ENCODE assay signal across 16 cellular contexts in the genomic region with DNA sequence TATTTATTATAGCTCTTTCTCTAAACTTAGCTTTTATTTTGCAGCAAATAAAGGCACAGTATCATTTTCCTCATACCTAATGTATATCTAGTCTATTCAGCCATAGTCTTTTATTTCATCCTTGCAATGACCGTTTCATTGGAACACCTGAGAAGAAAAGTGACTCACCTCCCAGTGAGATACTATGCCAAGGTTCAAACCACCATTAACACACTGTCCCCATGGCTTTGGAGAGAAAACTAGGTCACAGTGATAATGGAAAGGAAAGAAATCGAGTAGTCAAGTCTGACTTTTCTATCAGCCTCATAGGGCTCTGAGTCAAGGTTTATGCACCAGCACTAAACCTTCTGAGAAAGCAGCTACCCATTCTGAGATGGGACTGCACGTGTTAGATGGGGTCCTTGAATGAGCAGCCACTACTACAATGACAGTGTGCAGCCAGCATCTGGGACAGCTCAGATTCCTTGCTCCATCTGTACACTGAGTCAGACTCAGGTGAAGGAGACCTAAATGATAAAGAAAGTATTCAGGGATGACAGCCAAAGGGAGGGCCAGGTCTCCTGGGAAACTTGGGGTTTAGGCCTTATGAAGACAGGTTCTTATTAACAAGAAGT.
DNase-seq lines count a peak whose midpoint lies in the region; ATAC-seq, FAIRE-seq and TF ChIP-seq lines count a peak whose summit lies in the region.
"Had no signal": no experiment of that assay in that cellular context is flagged by ENCODE, and none has a peak within 500 bp of the region (broad histone marks: within the 10 kb centered on the region; RNA-seq: fewer than 3 reads in every experiment).

No MANE protein-coding gene starts in this region.

- ATAC-seq in foreskin keratinocyte = peak; percentile 67
- no peak for ATAC-seq in GM18517 (IDR thresholded peaks at IDR 0.05; ENCODE audit: unreplicated experiment)
- no peak for ATAC-seq in stimulated activated naive B cell treated with anti-CD40 and anti-IgM and Interleukin-4, amounts not matched to agents 10 μg/mL and 1 μg/mL and 100 μg/mL, for 72 hours (replicated peaks)
- ATAC-seq: right lobe of liver; stimulated activated naive CD8-positive, alpha-beta T cell treated with anti-CD3 and anti-CD28 coated beads, Interleukin-15, amount 100 ng/mL, for 72 hours had no signal

- H2AFZ ChIP-seq in OCI-LY3 (ENCODE audit: low read depth, low read length) = 0 out of 2 replicates have a peak overlapping the region, but pooled peaks have one; percentile 81
- H2AFZ ChIP-seq in astrocyte (ENCODE audit: low read depth, low read length) = peak overlapping the region; percentile 69

- DNase-seq in astrocyte (ENCODE audit: low read depth) (no peak), foreskin keratinocyte (no peak), D721Med (ENCODE audit: insufficient read length, low spot score) (no peak)
- DNase-seq in stimulated activated naive B cell treated with anti-CD40 and anti-IgM and Interleukin-4, amounts not matched to agents 10 μg/mL and 1 μg/mL and 100 μg/mL, for 72 hours = no peak
- DNase-seq: activated CD4-positive, alpha-beta T cell treated with anti-CD3 and anti-CD28 coated beads, Interleukin-2, amount 50 U/mL, for 48 hours; activated CD4-positive, CD25-positive, alpha-beta regulatory T cell; activated naive CD8-positive, alpha-beta T cell treated with anti-CD3 and anti-CD28 coated beads, Interleukin-2, amount 10 ng/mL, durations not matched to agents 7 days and 5 days; GF-D8; NCI-H1694 treated with DMSO at 0.1 percent for 48 hours; right lobe of liver; stimulated activated CD4-positive, alpha-beta T cell treated with anti-CD3 and anti-CD28 coated beads, Interleukin-15, amount 100 ng/mL, for 24 hours; stimulated activated naive CD8-positive, alpha-beta T cell treated with anti-CD3 and anti-CD28 coated beads, Interleukin-15, amount 100 ng/mL, for 72 hours had no signal

- peaks cover 5% of the 10 kb centered on the region for H3K4me1 Mint-ChIP-seq in astrocyte (ENCODE audit: low read depth, unreplicated experiment)
- H3K4me1 Mint-ChIP-seq in stimulated activated naive B cell treated with anti-CD40 and anti-IgM and Interleukin-4, amounts not matched to agents 10 μg/mL and 1 μg/mL and 100 μg/mL, for 72 hours = no peaks in the 10 kb centered on the region
- H3K4me1 Mint-ChIP-seq: activated naive CD8-positive, alpha-beta T cell treated with anti-CD3 and anti-CD28 coated beads, Interleukin-2, amount 10 ng/mL, durations not matched to agents 7 days and 5 days; stimulated activated naive CD8-positive, alpha-beta T cell treated with anti-CD3 and anti-CD28 coated beads, Interleukin-15, amount 100 ng/mL, for 72 hours had no signal

- H3K27me3 Mint-ChIP-seq in astrocyte (ENCODE audit: low read depth, unreplicated experiment) = no peaks in the 10 kb centered on the region
- H3K27me3 Mint-ChIP-seq in stimulated activated naive B cell treated with anti-CD40 and anti-IgM and Interleukin-4, amounts not matched to agents 10 μg/mL and 1 μg/mL and 100 μg/mL, for 72 hours = no peaks in the 10 kb centered on the region
- H3K27me3 Mint-ChIP-seq: activated naive CD8-positive, alpha-beta T cell treated with anti-CD3 and anti-CD28 coated beads, Interleukin-2, amount 10 ng/mL, durations not matched to agents 7 days and 5 days; stimulated activated naive CD8-positive, alpha-beta T cell treated with anti-CD3 and anti-CD28 coated beads, Interleukin-15, amount 100 ng/mL, for 72 hours had no signal

- no peaks in the 10 kb centered on the region for H3K36me3 Mint-ChIP-seq in astrocyte (ENCODE audit: low read depth, unreplicated experiment)
- H3K36me3 Mint-ChIP-seq in stimulated activated naive B cell treated with anti-CD40 and anti-IgM and Interleukin-4, amounts not matched to agents 10 μg/mL and 1 μg/mL and 100 μg/mL, for 72 hours = no peaks in the 10 kb centered on the region
- H3K36me3 Mint-ChIP-seq: activated naive CD8-positive, alpha-beta T cell treated with anti-CD3 and anti-CD28 coated beads, Interleukin-2, amount 10 ng/mL, durations not matched to agents 7 days and 5 days had no signal

- H3K27me3 ChIP-seq in OCI-LY3 (ENCODE audit: low read depth, low read length) (no peaks in the 10 kb centered on the region), astrocyte (ENCODE audit: insufficient read depth, low read length) (no peaks in the 10 kb centered on the region), foreskin keratinocyte (no peaks in the 10 kb centered on the region), subcutaneous abdominal adipose tissue (ENCODE audit: control insufficient read depth in 5 of 5, insufficient read depth in 4 of 5, low read length in 5 of 5) (no peaks in the 10 kb centered on the region)
- H3K27me3 ChIP-seq: right lobe of liver had no signal

- no peak overlapping the region for H3K27ac Mint-ChIP-seq in astrocyte (ENCODE audit: unreplicated experiment)
- H3K27ac Mint-ChIP-seq in stimulated activated naive B cell treated with anti-CD40 and anti-IgM and Interleukin-4, amounts not matched to agents 10 μg/mL and 1 μg/mL and 100 μg/mL, for 72 hours = no peak overlapping the region
- H3K27ac Mint-ChIP-seq: activated naive CD8-positive, alpha-beta T cell treated with anti-CD3 and anti-CD28 coated beads, Interleukin-2, amount 10 ng/mL, durations not matched to agents 7 days and 5 days; stimulated activated naive CD8-positive, alpha-beta T cell treated with anti-CD3 and anti-CD28 coated beads, Interleukin-15, amount 100 ng/mL, for 72 hours had no signal

- H3K4me2 ChIP-seq in OCI-LY3 (ENCODE audit: low read length) (peak overlapping the region; percentile 45), astrocyte (ENCODE audit: low read length) (peak overlapping the region; percentile 30)

- H3K9me3 Mint-ChIP-seq in astrocyte (ENCODE audit: unreplicated experiment) = no peaks in the 10 kb centered on the region
- H3K9me3 Mint-ChIP-seq in stimulated activated naive B cell treated with anti-CD40 and anti-IgM and Interleukin-4, amounts not matched to agents 10 μg/mL and 1 μg/mL and 100 μg/mL, for 72 hours = no peaks in the 10 kb centered on the region
- H3K9me3 Mint-ChIP-seq: activated naive CD8-positive, alpha-beta T cell treated with anti-CD3 and anti-CD28 coated beads, Interleukin-2, amount 10 ng/mL, durations not matched to agents 7 days and 5 days; stimulated activated naive CD8-positive, alpha-beta T cell treated with anti-CD3 and anti-CD28 coated beads, Interleukin-15, amount 100 ng/mL, for 72 hours had no signal

- no peaks in the 10 kb centered on the region for H3K9me3 ChIP-seq in OCI-LY3 (ENCODE audit: insufficient read depth, low read length)
- no peaks in the 10 kb centered on the region for H3K9me3 ChIP-seq in astrocyte (ENCODE audit: insufficient read depth, low read depth, low read length)
- H3K9me3 ChIP-seq in subcutaneous abdominal adipose tissue (ENCODE audit: control insufficient read depth in 5 of 5, low read length in 5 of 5) = no peaks in the 10 kb centered on the region
- H3K9me3 ChIP-seq: right lobe of liver had no signal

- TF ChIP-seq CTCF in OCI-LY3 (IDR thresholded peaks at IDR 0.05; ENCODE audit: low read depth, low read length) (no peak), astrocyte (IDR thresholded peaks at IDR 0.05; ENCODE audit: insufficient read depth, low read depth, low read length) (no peak), foreskin keratinocyte (conservative IDR thresholded peaks at IDR 0.05) (no peak), D721Med (IDR thresholded peaks at IDR 0.05; ENCODE audit: insufficient read depth, missing control alignments) (no peak)

- H3K36me3 ChIP-seq in OCI-LY3 (replicated peaks; ENCODE audit: low read depth, low read length) (no peaks in the 10 kb centered on the region), astrocyte (ENCODE audit: insufficient read depth, low read length) (no peaks in the 10 kb centered on the region), subcutaneous abdominal adipose tissue (ENCODE audit: control insufficient read depth in 5 of 5, insufficient read depth in 5 of 5, low read length in 5 of 5) (no peaks in the 10 kb centered on the region)
- H3K36me3 ChIP-seq: right lobe of liver had no signal

- peaks cover 12% of the 10 kb centered on the region for H3K4me1 ChIP-seq in OCI-LY3 (ENCODE audit: low read length)
- peaks cover 5% of the 10 kb centered on the region for H3K4me1 ChIP-seq in astrocyte (ENCODE audit: insufficient read depth, low read length)
- peaks cover 19% of the 10 kb centered on the region for H3K4me1 ChIP-seq in foreskin keratinocyte
- H3K4me1 ChIP-seq in subcutaneous abdominal adipose tissue (ENCODE audit: control insufficient read depth in 5 of 5, insufficient read depth in 5 of 5, low read length in 5 of 5) = peaks cover 0 to 12% (median 0%) of the 10 kb centered on the region in 5 donors
- H3K4me1 ChIP-seq: right lobe of liver had no signal

- H4K20me1 ChIP-seq in OCI-LY3 (ENCODE audit: insufficient read depth, low read length) (no peaks in the 10 kb centered on the region), astrocyte (ENCODE audit: insufficient read depth, low read length) (no peaks in the 10 kb centered on the region)

- H3K4me3 ChIP-seq in OCI-LY3 (ENCODE audit: low read length) (peak overlapping the region; percentile 25), astrocyte (ENCODE audit: insufficient read depth, low read depth, low read length) (no peak overlapping the region), subcutaneous abdominal adipose tissue (ENCODE audit: low read depth in 1 of 5, low read length in 5 of 5) (no peak overlapping the region)
- H3K4me3 ChIP-seq: right lobe of liver had no signal

- H3K79me2 ChIP-seq in OCI-LY3 (ENCODE audit: low read length) (no peaks in the 10 kb centered on the region), astrocyte (ENCODE audit: insufficient read depth, low read length) (no peaks in the 10 kb centered on the region)

- H3K9ac ChIP-seq in OCI-LY3 (ENCODE audit: low read length) (no peak overlapping the region), astrocyte (ENCODE audit: low read length) (no peak overlapping the region), subcutaneous abdominal adipose tissue (ENCODE audit: low read length in 5 of 5) (no peak overlapping the region)

- no peak overlapping the region for H3K4me3 Mint-ChIP-seq in astrocyte (ENCODE audit: unreplicated experiment)
- H3K4me3 Mint-ChIP-seq in stimulated activated naive B cell treated with anti-CD40 and anti-IgM and Interleukin-4, amounts not matched to agents 10 μg/mL and 1 μg/mL and 100 μg/mL, for 72 hours = no peak overlapping the region
- H3K4me3 Mint-ChIP-seq: activated naive CD8-positive, alpha-beta T cell treated with anti-CD3 and anti-CD28 coated beads, Interleukin-2, amount 10 ng/mL, durations not matched to agents 7 days and 5 days; stimulated activated naive CD8-positive, alpha-beta T cell treated with anti-CD3 and anti-CD28 coated beads, Interleukin-15, amount 100 ng/mL, for 72 hours had no signal

- no peak overlapping the region for H3K27ac ChIP-seq in OCI-LY3 (ENCODE audit: low read length)
- H3K27ac ChIP-seq in astrocyte (ENCODE audit: low read depth, low read length) = no peak overlapping the region
- H3K27ac ChIP-seq in foreskin keratinocyte = no peak overlapping the region
- H3K27ac ChIP-seq in subcutaneous abdominal adipose tissue (ENCODE audit: low read depth, low read length) = peak overlapping the region; percentile 13
- H3K27ac ChIP-seq: right lobe of liver had no signal

- FAIRE-seq in astrocyte (lab: Jason Lieb, UNC) (no peak), D721Med (lab: Jason Lieb, UNC) (no peak)
- FAIRE-seq: islet of Langerhans had no signal
